ENCODE assay signal across 2 cellular contexts in genomic region chr9:136720251-136720886, GRCh38.
TF ChIP-seq lines count a peak whose summit lies in the region.

No MANE protein-coding gene starts in this region.

TF ChIP-seq in GM12878, 131 proteins besides CTCF, POLR2A, EP300 and RAD21:
- TF ChIP-seq STAT3 (IDR thresholded peaks at IDR 0.05; ENCODE audit: low read depth, low read length) = no peak
- TF ChIP-seq SREBF2 (IDR thresholded peaks at IDR 0.05; ENCODE audit: low read length) = no peak
- no peak for TF ChIP-seq KLF5 (IDR thresholded peaks at IDR 0.05; ENCODE audit: partially characterized antibody)
- TF ChIP-seq POU2F2 (IDR thresholded peaks at IDR 0.05; ENCODE audit: borderline replicate concordance, low read depth, low read length) = no peak
- TF ChIP-seq SUZ12 (IDR thresholded peaks at IDR 0.05; ENCODE audit: unreplicated experiment) = no peak

TF ChIP-seq in neural cell, 6 proteins besides CTCF, POLR2A, EP300 and RAD21:
- no peak for TF ChIP-seq MXI1 (conservative IDR thresholded peaks at IDR 0.05; ENCODE audit: poor library complexity, severe bottlenecking)
- TF ChIP-seq POLR2AphosphoS5 (IDR thresholded peaks at IDR 0.05) = no peak
- TF ChIP-seq, protein P1, sequence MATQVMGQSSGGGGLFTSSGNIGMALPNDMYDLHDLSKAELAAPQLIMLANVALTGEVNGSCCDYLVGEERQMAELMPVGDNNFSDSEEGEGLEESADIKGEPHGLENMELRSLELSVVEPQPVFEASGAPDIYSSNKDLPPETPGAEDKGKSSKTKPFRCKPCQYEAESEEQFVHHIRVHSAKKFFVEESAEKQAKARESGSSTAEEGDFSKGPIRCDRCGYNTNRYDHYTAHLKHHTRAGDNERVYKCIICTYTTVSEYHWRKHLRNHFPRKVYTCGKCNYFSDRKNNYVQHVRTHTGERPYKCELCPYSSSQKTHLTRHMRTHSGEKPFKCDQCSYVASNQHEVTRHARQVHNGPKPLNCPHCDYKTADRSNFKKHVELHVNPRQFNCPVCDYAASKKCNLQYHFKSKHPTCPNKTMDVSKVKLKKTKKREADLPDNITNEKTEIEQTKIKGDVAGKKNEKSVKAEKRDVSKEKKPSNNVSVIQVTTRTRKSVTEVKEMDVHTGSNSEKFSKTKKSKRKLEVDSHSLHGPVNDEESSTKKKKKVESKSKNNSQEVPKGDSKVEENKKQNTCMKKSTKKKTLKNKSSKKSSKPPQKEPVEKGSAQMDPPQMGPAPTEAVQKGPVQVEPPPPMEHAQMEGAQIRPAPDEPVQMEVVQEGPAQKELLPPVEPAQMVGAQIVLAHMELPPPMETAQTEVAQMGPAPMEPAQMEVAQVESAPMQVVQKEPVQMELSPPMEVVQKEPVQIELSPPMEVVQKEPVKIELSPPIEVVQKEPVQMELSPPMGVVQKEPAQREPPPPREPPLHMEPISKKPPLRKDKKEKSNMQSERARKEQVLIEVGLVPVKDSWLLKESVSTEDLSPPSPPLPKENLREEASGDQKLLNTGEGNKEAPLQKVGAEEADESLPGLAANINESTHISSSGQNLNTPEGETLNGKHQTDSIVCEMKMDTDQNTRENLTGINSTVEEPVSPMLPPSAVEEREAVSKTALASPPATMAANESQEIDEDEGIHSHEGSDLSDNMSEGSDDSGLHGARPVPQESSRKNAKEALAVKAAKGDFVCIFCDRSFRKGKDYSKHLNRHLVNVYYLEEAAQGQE (IDR thresholded peaks at IDR 0.05; ENCODE audit: borderline replicate concordance) = no peak
- no peak for TF ChIP-seq EZH2 (IDR thresholded peaks at IDR 0.05; ENCODE audit: borderline replicate concordance, insufficient read depth, low read length, poor library complexity, severe bottlenecking)
